In genomic region chr19:35874392-35874930, GRCh38 we compare ENCODE assay signal across 10 cellular contexts. TPM values are rescaled to one million over a fixed set of nuclear protein-coding genes. Genes with fewer than 3 reads are reported as not detected.
"Had no signal": no experiment of that assay in that cellular context is flagged by ENCODE, and none has a peak within 500 bp of the region (broad histone marks: within the 10 kb centered on the region; RNA-seq: fewer than 3 reads in every experiment).

No MANE protein-coding gene starts in this region.

- H3K27ac Mint-ChIP-seq: GM23338, HFFc6 had no signal

- H3K4me2 ChIP-seq: GM23338 had no signal

- DNase-seq: H7, HFFc6, IMR-90 had no signal

- H3K9me3 ChIP-seq: HAP-1 had no signal

- H2AFZ ChIP-seq: GM23338 had no signal

- FAIRE-seq: HTR-8/SVneo, K562 had no signal

- H3K36me3 ChIP-seq: HAP-1 had no signal

- ATAC-seq: GM23338, HCT116, K562 had no signal

- H3K4me3 ChIP-seq: GM23338, HAP-1, K562 had no signal

- H3K9me3 Mint-ChIP-seq: GM23338, HFFc6 had no signal

- H3K4me3 Mint-ChIP-seq: GM23338, HFFc6 had no signal

RNA-seq across cellular contexts. Expression of gene KIRREL2, which starts 17.8 kb away (rescaled TPM):
- total RNA-seq: HT-29, IMR-90 had no signal
- polyA plus RNA-seq: IMR-90 had no signal

RNA-seq across cellular contexts. Expression of gene NPHS1, which starts 22.2 kb away (rescaled TPM):
- total RNA-seq: H4, H7, HFFc6, HT-29, IMR-90 had no signal
- polyA plus RNA-seq: IMR-90 had no signal

RNA-seq across cellular contexts. Expression of gene HCST, which starts 27.9 kb away (rescaled TPM):
- total RNA-seq: GM23338, H4, HT-29, IMR-90 had no signal
